17 cellular contexts compared by ENCODE assay signal in the genomic region with DNA sequence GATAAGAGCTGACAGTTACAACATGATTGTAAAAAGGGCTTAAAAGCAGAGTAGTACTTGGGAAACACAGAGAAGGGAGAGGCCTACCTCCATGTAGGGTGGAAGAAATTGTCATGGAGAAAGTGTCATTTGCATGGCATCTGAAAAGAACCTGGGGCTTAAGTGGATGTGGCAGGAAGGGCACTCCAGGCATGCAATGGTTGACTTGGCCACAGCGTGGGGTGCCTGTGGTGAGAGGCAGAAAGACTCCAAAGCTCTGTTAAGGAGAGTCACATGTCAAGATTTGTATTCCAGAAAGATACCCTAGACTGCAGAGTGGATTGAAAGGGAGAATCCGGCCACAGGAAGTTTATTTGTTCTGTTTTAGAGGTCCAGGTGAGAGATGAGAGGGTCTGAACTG. TPM values are rescaled to one million over a fixed set of nuclear protein-coding genes. Genes with fewer than 3 reads are reported as not detected.
A peak's percentile ranks its signal among the peaks of the same experiment; 100 is the strongest.
DNase-seq lines count a peak whose midpoint lies in the region; ATAC-seq and TF ChIP-seq lines count a peak whose summit lies in the region.
"Had no signal": no experiment of that assay in that cellular context is flagged by ENCODE, and none has a peak within 500 bp of the region (broad histone marks: within the 10 kb centered on the region; RNA-seq: fewer than 3 reads in every experiment).

No MANE protein-coding gene starts in this region.

- H3K27me3 ChIP-seq in DND-41 (ENCODE audit: insufficient read depth, low read length, poor library complexity) (no peaks in the 10 kb centered on the region), brain microvascular endothelial cell (replicated peaks) (no peaks in the 10 kb centered on the region)
- H3K27me3 ChIP-seq: MG63 had no signal

- H3K36me3 ChIP-seq in DND-41 (ENCODE audit: insufficient read depth, low read length), result peaks cover 3% of the 10 kb centered on the region; the same call in 1 of the 2 replicates
- no peaks in the 10 kb centered on the region for H3K36me3 ChIP-seq in brain microvascular endothelial cell (replicated peaks)
- H3K36me3 ChIP-seq: neutrophil, WERI-Rb-1 had no signal

- H3K9ac ChIP-seq in DND-41 (ENCODE audit: low read depth, low read length), result no peak overlapping the region

- no peak for TF ChIP-seq CTCF in DND-41 (IDR thresholded peaks at IDR 0.05; ENCODE audit: borderline replicate concordance, extremely low read depth, low read length, poor library complexity, severe bottlenecking)
- peak; percentile 26 for TF ChIP-seq CTCF in brain microvascular endothelial cell (IDR thresholded peaks at IDR 0.05; ENCODE audit: low read depth, low read length, missing control alignments)

- no peak overlapping the region for H2AFZ ChIP-seq in DND-41 (ENCODE audit: low read depth, low read length)

- H3K4me1 ChIP-seq in DND-41 (ENCODE audit: insufficient read depth, low read length), result peaks cover 46% of the 10 kb centered on the region

- DNase-seq in DND-41, result no peak
- DNase-seq in Jurkat, Clone E6-1 (ENCODE audit: low read depth, low spot score), result peak; percentile 18
- no peak for DNase-seq in brain microvascular endothelial cell
- peak; percentile 18 for DNase-seq in kidney tubule cell (ENCODE audit: low spot score)
- DNase-seq in activated CD4-positive, alpha-beta T cell treated with anti-CD3 and anti-CD28 coated beads, Interleukin-2, amount 50 U/mL, for 1 hour, result no peak
- DNase-seq in cerebellum (ENCODE audit: low spot score), result no peak
- DNase-seq: activated T-cell treated with anti-CD3 and anti-CD28 coated beads, Interleukin-2, amount 50 U/mL, for 48 hours; kidney; MG63; NCI-H345; Right ventricle myocardium superior; WERI-Rb-1 had no signal

- H3K27ac ChIP-seq in DND-41 (ENCODE audit: low read length), result no peak overlapping the region
- H3K27ac ChIP-seq in brain microvascular endothelial cell, result no peak overlapping the region
- H3K27ac ChIP-seq: C4-2B, neutrophil, WERI-Rb-1 had no signal

- in situ Hi-C loops in brain microvascular endothelial cell (cut with HindIII; ENCODE audit: low pct_ligation_motif_present, low sequenced_read_pairs), result no loop called here

- peak overlapping the region; percentile 80 for H3K4me2 ChIP-seq in DND-41 (ENCODE audit: insufficient read depth, low read length)

- no peak for ATAC-seq in DND-41 (ENCODE audit: insufficient read depth, low read depth)
- ATAC-seq in GM18861 (IDR thresholded peaks at IDR 0.05; ENCODE audit: unreplicated experiment), result no peak
- no peak for ATAC-seq in HG03342 (IDR thresholded peaks at IDR 0.05; ENCODE audit: unreplicated experiment)
- ATAC-seq: stimulated activated memory B cell treated with anti-CD40 and anti-IgM and Interleukin-4, amounts not matched to agents 10 μg/mL and 1 μg/mL and 100 μg/mL, for 72 hours had no signal

- no peaks in the 10 kb centered on the region for H4K20me1 ChIP-seq in DND-41 (ENCODE audit: insufficient read depth, low read length)

- peaks cover 26% of the 10 kb centered on the region for H3K79me2 ChIP-seq in DND-41 (ENCODE audit: insufficient read depth, low read length)

- no peaks in the 10 kb centered on the region for H3K9me3 ChIP-seq in DND-41 (ENCODE audit: insufficient read depth, low read length, severe bottlenecking)
- H3K9me3 ChIP-seq: MG63, neutrophil had no signal

- H3K4me3 ChIP-seq in DND-41 (ENCODE audit: low read depth in 1 of 2, low read length in 2 of 2) (no peak overlapping the region), brain microvascular endothelial cell (ENCODE audit: low read depth, low read length) (no peak overlapping the region)
- no peak overlapping the region for H3K4me3 ChIP-seq in Jurkat, Clone E6-1 (ENCODE audit: low read length)
- H3K4me3 ChIP-seq: MG63 had no signal

RNA-seq across cellular contexts. Expression of a gene that starts 2.4 kb away (rescaled TPM):
- 42.3 TPM for polyA plus RNA-seq in Jurkat, Clone E6-1 (2012; ENCODE audit: insufficient read depth, insufficient read length)
- total RNA-seq in cerebellum, result 6.0 TPM

RNA-seq across cellular contexts. Expression of a gene that starts 2.5 kb away (rescaled TPM):
- 5.3 TPM for polyA plus RNA-seq in Jurkat, Clone E6-1 (2012; ENCODE audit: insufficient read depth, insufficient read length)
- total RNA-seq in cerebellum, result 12.9 TPM

RNA-seq across cellular contexts. Expression of a gene that starts 52.3 kb away (rescaled TPM):
- polyA plus RNA-seq in Jurkat, Clone E6-1 (2012; ENCODE audit: insufficient read depth, insufficient read length), result 14.4 TPM
- total RNA-seq in cerebellum, result 19.1 TPM

Comparison
In these comparisons a context has a peak if more than half of its experiments do, and no peak if none do; other contexts are left out.
1. DNase-seq: peak in Jurkat, Clone E6-1 (single experiment) and kidney tubule cell (single experiment); none in DND-41 (single experiment), brain microvascular endothelial cell (single experiment), activated CD4-positive, alpha-beta T cell treated with anti-CD3 and anti-CD28 coated beads, Interleukin-2, amount 50 U/mL, for 1 hour (single experiment) and cerebellum (single experiment).